8 cellular contexts compared by ENCODE assay signal in genomic region chr12:6825398-6826124, GRCh38. TPM values are rescaled to one million over a fixed set of nuclear protein-coding genes. Genes with fewer than 3 reads are reported as not detected.
DNase-seq lines count a peak whose midpoint lies in the region; ATAC-seq and TF ChIP-seq lines count a peak whose summit lies in the region.

No MANE protein-coding gene starts in this region.

- ATAC-seq in HG03354 (IDR thresholded peaks at IDR 0.05; ENCODE audit: poor library complexity, severe bottlenecking, unreplicated experiment) (peak; percentile 45), lung (ENCODE audit: insufficient read depth, low FRiP score) (peak; percentile 79), GM18867 (IDR thresholded peaks at IDR 0.05; ENCODE audit: unreplicated experiment) (no peak)

- peak; percentile 92 for TF ChIP-seq CTCF in lung (IDR thresholded peaks at IDR 0.05; ENCODE audit: control extremely low read depth, extremely low read depth)

- WGBS in lung, 2 donors: 17% methylated on average over 19 of the region's 19 CpGs

- peaks cover 18% of the 10 kb centered on the region for H3K4me1 ChIP-seq in effector memory CD4-positive, alpha-beta T cell (ENCODE audit: control insufficient read depth, insufficient read depth, low read length, poor library complexity, severe bottlenecking)
- H3K4me1 ChIP-seq in lung (ENCODE audit: control insufficient read depth in 2 of 2, insufficient read depth in 2 of 2, low read length in 2 of 2): peaks cover 0 to 10% of the 10 kb centered on the region in 2 donors

- peak; percentile 96 for DNase-seq in COLO829 (ENCODE audit: low spot score)
- DNase-seq in NCI-H69 (lab: John Stamatoyannopoulos, UW): peak; percentile 91
- DNase-seq in activated CD8-positive, alpha-beta memory T cell treated with anti-CD3 and anti-CD28 coated beads for 1 hour (ENCODE audit: extremely low read depth in 1 of 2, low read depth in 1 of 2): peak; percentile 43 to 65
- peak; percentile 64 to 74 (median 67) for DNase-seq in effector memory CD4-positive, alpha-beta T cell
- DNase-seq in lung (ENCODE audit: low spot score): peak; percentile 84
- DNase-seq in stimulated activated CD8-positive, alpha-beta memory T cell treated with anti-CD3 and anti-CD28 coated beads, Interleukin-12 subunit alpha, Interleukin-12 subunit beta, amount 100 ng/mL, for 24 hours (ENCODE audit: extremely low read depth): peak; percentile 40

- H3K36me3 ChIP-seq in effector memory CD4-positive, alpha-beta T cell (ENCODE audit: control insufficient read depth, insufficient read depth, low read length): no peaks in the 10 kb centered on the region
- H3K36me3 ChIP-seq in lung (ENCODE audit: control insufficient read depth in 2 of 2, insufficient read depth in 2 of 2, low read length in 2 of 2): no peaks in the 10 kb centered on the region

- no peaks in the 10 kb centered on the region for H3K9me3 ChIP-seq in effector memory CD4-positive, alpha-beta T cell (ENCODE audit: control insufficient read depth, low read length)
- H3K9me3 ChIP-seq in lung (ENCODE audit: control insufficient read depth in 2 of 2, insufficient read depth in 1 of 2, low read length in 1 of 2): no peaks in the 10 kb centered on the region

- no peak overlapping the region for H3K27ac ChIP-seq in effector memory CD4-positive, alpha-beta T cell (ENCODE audit: insufficient read depth, low read length, poor library complexity, severe bottlenecking)
- H3K27ac ChIP-seq in lung (ENCODE audit: low read depth in 1 of 2, low read length in 1 of 2): no peak overlapping the region

- H3K4me3 ChIP-seq in effector memory CD4-positive, alpha-beta T cell (ENCODE audit: insufficient read depth, low read depth, low read length, poor library complexity, severe bottlenecking): no peak overlapping the region
- no peak overlapping the region for H3K4me3 ChIP-seq in lung

- H3K27me3 ChIP-seq in effector memory CD4-positive, alpha-beta T cell (replicated peaks; ENCODE audit: control insufficient read depth, insufficient read depth, low read length, poor library complexity, severe bottlenecking): peaks cover 7% of the 10 kb centered on the region
- no peaks in the 10 kb centered on the region for H3K27me3 ChIP-seq in lung (ENCODE audit: control insufficient read depth, insufficient read depth)

RNA-seq across cellular contexts. Expression of gene P3H3, which starts 2.6 kb away (rescaled TPM):
- total RNA-seq in lung: 10 to 100 TPM; 16.1 to 23.3 TPM
- 10 to 100 TPM in 1 of 2 donors, 1 to 10 TPM in 1; 9.3 to 12.2 TPM for polyA plus RNA-seq in lung

RNA-seq across cellular contexts. Expression of gene GPR162, which starts 3.9 kb away (rescaled TPM):
- total RNA-seq in lung: 10 to 100 TPM; 23.4 to 36.0 TPM
- polyA plus RNA-seq in lung: 10 to 100 TPM; 22.8 to 24.6 TPM

RNA-seq across cellular contexts. Expression of gene GNB3, which starts 15.2 kb away (rescaled TPM):
- 1 to 10 TPM; 1.3 to 3.3 TPM for total RNA-seq in lung
- 1 to 10 TPM; 1.2 to 2.0 TPM for polyA plus RNA-seq in lung

RNA-seq across cellular contexts. Expression of gene CDCA3, which starts 25.5 kb away (rescaled TPM):
- 1 to 10 TPM; 1.3 to 3.5 TPM for total RNA-seq in lung
- 1 to 10 TPM; 2.2 to 4.1 TPM for polyA plus RNA-seq in lung

RNA-seq across cellular contexts. Expression of gene USP5, which starts 26.4 kb away (rescaled TPM):
- 10 to 100 TPM; 35.3 to 92.1 TPM for total RNA-seq in lung
- polyA plus RNA-seq in lung: 10 to 100 TPM; 24.8 to 38.1 TPM

Comparison
In these comparisons a context has a peak if more than half of its experiments do, and no peak if none do; other contexts are left out.
1. DNase-seq: peak in every context shown above with its lines; median percentile 96 in COLO829; 91 in NCI-H69; 84 in lung; 67 in effector memory CD4-positive, alpha-beta T cell; 54 in activated CD8-positive, alpha-beta memory T cell treated with anti-CD3 and anti-CD28 coated beads for 1 hour; 40 in stimulated activated CD8-positive, alpha-beta memory T cell treated with anti-CD3 and anti-CD28 coated beads, Interleukin-12 subunit alpha, Interleukin-12 subunit beta, amount 100 ng/mL, for 24 hours.